ENCODE assay signal across 1 cellular context in the genomic region with DNA sequence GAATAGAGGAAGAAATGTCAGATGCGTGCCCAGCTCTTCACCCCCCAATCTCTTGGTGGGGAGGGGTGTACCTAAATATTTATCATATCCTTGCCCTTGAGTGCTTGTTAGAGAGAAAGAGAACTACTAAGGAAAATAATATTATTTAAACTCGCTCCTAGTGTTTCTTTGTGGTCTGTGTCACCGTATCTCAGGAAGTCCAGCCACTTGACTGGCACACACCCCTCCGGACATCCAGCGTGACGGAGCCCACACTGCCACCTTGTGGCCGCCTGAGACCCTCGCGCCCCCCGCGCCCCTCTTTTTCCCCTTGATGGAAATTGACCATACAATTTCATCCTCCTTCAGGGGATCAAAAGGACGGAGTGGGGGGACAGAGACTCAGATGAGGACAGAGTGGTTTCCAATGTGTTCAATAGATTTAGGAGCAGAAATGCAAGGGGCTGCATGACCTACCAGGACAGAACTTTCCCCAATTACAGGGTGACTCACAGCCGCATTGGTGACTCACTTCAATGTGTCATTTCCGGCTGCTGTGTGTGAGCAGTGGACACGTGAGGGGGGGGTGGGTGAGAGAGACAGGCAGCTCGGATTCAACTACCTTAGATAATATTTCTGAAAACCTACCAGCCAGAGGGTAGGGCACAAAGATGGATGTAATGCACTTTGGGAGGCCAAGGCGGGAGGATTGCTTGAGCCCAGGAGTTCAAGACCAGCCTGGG.
A peak's percentile ranks its signal among the peaks of the same experiment; 100 is the strongest.
TF ChIP-seq lines count a peak whose summit lies in the region.

No MANE protein-coding gene starts in this region.

TF ChIP-seq in HCT116, 20 proteins besides CTCF, POLR2A, EP300 and RAD21 (continued from another document):
- TF ChIP-seq, protein P1, sequence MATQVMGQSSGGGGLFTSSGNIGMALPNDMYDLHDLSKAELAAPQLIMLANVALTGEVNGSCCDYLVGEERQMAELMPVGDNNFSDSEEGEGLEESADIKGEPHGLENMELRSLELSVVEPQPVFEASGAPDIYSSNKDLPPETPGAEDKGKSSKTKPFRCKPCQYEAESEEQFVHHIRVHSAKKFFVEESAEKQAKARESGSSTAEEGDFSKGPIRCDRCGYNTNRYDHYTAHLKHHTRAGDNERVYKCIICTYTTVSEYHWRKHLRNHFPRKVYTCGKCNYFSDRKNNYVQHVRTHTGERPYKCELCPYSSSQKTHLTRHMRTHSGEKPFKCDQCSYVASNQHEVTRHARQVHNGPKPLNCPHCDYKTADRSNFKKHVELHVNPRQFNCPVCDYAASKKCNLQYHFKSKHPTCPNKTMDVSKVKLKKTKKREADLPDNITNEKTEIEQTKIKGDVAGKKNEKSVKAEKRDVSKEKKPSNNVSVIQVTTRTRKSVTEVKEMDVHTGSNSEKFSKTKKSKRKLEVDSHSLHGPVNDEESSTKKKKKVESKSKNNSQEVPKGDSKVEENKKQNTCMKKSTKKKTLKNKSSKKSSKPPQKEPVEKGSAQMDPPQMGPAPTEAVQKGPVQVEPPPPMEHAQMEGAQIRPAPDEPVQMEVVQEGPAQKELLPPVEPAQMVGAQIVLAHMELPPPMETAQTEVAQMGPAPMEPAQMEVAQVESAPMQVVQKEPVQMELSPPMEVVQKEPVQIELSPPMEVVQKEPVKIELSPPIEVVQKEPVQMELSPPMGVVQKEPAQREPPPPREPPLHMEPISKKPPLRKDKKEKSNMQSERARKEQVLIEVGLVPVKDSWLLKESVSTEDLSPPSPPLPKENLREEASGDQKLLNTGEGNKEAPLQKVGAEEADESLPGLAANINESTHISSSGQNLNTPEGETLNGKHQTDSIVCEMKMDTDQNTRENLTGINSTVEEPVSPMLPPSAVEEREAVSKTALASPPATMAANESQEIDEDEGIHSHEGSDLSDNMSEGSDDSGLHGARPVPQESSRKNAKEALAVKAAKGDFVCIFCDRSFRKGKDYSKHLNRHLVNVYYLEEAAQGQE (IDR thresholded peaks at IDR 0.05; ENCODE audit: low read depth) = no peak
- TF ChIP-seq CEBPB (IDR thresholded peaks at IDR 0.05; ENCODE audit: low read depth) = no peak
- TF ChIP-seq EGR1 (IDR thresholded peaks at IDR 0.05; ENCODE audit: low read depth) = no peak
- no peak for TF ChIP-seq SP1 (IDR thresholded peaks at IDR 0.05; ENCODE audit: low read depth)
- no peak for TF ChIP-seq SRF (IDR thresholded peaks at IDR 0.05; ENCODE audit: low read depth)
- TF ChIP-seq YY1 (IDR thresholded peaks at IDR 0.05; ENCODE audit: extremely low read depth, insufficient replicate concordance, low read depth, low read length) = peak; percentile 62
- peak; percentile 68 for TF ChIP-seq POLR2AphosphoS5 (IDR thresholded peaks at IDR 0.05; ENCODE audit: low read depth, low read length)
